Comparison of ENCODE assay signal across 1 cellular context in the genomic region with DNA sequence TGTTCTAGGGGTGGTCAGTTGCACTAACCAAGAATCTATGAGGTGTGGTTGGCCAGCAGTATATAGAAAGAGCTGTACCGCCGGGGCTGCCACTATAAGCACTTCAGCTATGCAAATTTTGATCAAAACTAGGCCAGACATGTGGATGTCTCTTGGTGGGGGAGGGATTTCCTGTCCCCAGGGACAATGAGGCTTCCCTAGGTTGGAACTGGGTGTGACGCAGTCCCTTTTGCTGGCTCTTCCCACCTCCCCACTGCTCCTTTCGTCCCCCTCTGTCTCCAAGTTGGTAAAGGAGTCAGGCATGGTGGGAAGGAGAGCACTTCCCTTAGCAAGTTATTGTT.
TF ChIP-seq lines count a peak whose summit lies in the region.

No MANE protein-coding gene starts in this region.

TF ChIP-seq in K562, 482 proteins besides CTCF, POLR2A, EP300 and RAD21 (continued from another document):
- TF ChIP-seq DMBX1 (CRISPR knock-in tag; IDR thresholded peaks at IDR 0.05; ENCODE audit: borderline replicate concordance) (no peak), HEY1 (CRISPR knock-in tag; IDR thresholded peaks at IDR 0.05; ENCODE audit: borderline replicate concordance) (no peak), GATAD2B (IDR thresholded peaks at IDR 0.05; ENCODE audit: borderline replicate concordance) (no peak), SIN3B (IDR thresholded peaks at IDR 0.05; ENCODE audit: low read depth) (0 out of 2 replicates have a peak, but pooled peaks have one; percentile 15), CBX3 (IDR thresholded peaks at IDR 0.05; ENCODE audit: borderline replicate concordance in 1 of 2, low read length in 2 of 2) (no peak), HDAC1 (IDR thresholded peaks at IDR 0.05) (no peak), PHTF2 (CRISPR knock-in tag; IDR thresholded peaks at IDR 0.05) (no peak), YY1 (IDR thresholded peaks at IDR 0.05; ENCODE audit: borderline replicate concordance in 1 of 3, control insufficient read depth in 1 of 3, extremely low read depth in 1 of 3, insufficient read depth in 3 of 3, insufficient read length in 1 of 3, insufficient replicate concordance in 2 of 3, low read depth in 1 of 3, low read length in 2 of 3) (no peak), EWSR1 (IDR thresholded peaks at IDR 0.05; ENCODE audit: borderline replicate concordance, low read depth, partially characterized antibody) (no peak), KLF16 (IDR thresholded peaks at IDR 0.05) (no peak), NCOA1 (IDR thresholded peaks at IDR 0.05; ENCODE audit: low read depth) (no peak), NFE2L1 (tag; IDR thresholded peaks at IDR 0.05; ENCODE audit: borderline replicate concordance, low read depth) (no peak), RBBP5 (IDR thresholded peaks at IDR 0.05; ENCODE audit: borderline replicate concordance, insufficient read depth, low read length, poor library complexity, severe bottlenecking) (peak; percentile 6), LCOR (CRISPR knock-in tag; IDR thresholded peaks at IDR 0.05) (no peak), BMI1 (IDR thresholded peaks at IDR 0.05; ENCODE audit: low read length) (no peak), DNMT1 (IDR thresholded peaks at IDR 0.05) (no peak), MYNN (IDR thresholded peaks at IDR 0.05) (no peak), MYNN (CRISPR knock-in tag; IDR thresholded peaks at IDR 0.05) (no peak), TCF7L2 (IDR thresholded peaks at IDR 0.05; ENCODE audit: low read depth, low read length) (no peak), ETV5 (CRISPR knock-in tag; IDR thresholded peaks at IDR 0.05; ENCODE audit: low read depth) (no peak), TBP (optimal IDR thresholded peaks at IDR 0.05; ENCODE audit: low read depth, low read length) (peak; percentile 14), ZNF41 (CRISPR knock-in tag; conservative IDR thresholded peaks at IDR 0.05) (no peak), ARNT (IDR thresholded peaks at IDR 0.05) (no peak), ZKSCAN3 (CRISPR knock-in tag; IDR thresholded peaks at IDR 0.05) (no peak), IRF2 (CRISPR knock-in tag; IDR thresholded peaks at IDR 0.05) (no peak), NCOR1 (IDR thresholded peaks at IDR 0.05) (no peak), ZNF668 (CRISPR knock-in tag; IDR thresholded peaks at IDR 0.05) (no peak), ZNF133 (CRISPR knock-in tag; IDR thresholded peaks at IDR 0.05) (no peak), LEF1 (IDR thresholded peaks at IDR 0.05) (no peak)
- TF ChIP-seq, protein P1, sequence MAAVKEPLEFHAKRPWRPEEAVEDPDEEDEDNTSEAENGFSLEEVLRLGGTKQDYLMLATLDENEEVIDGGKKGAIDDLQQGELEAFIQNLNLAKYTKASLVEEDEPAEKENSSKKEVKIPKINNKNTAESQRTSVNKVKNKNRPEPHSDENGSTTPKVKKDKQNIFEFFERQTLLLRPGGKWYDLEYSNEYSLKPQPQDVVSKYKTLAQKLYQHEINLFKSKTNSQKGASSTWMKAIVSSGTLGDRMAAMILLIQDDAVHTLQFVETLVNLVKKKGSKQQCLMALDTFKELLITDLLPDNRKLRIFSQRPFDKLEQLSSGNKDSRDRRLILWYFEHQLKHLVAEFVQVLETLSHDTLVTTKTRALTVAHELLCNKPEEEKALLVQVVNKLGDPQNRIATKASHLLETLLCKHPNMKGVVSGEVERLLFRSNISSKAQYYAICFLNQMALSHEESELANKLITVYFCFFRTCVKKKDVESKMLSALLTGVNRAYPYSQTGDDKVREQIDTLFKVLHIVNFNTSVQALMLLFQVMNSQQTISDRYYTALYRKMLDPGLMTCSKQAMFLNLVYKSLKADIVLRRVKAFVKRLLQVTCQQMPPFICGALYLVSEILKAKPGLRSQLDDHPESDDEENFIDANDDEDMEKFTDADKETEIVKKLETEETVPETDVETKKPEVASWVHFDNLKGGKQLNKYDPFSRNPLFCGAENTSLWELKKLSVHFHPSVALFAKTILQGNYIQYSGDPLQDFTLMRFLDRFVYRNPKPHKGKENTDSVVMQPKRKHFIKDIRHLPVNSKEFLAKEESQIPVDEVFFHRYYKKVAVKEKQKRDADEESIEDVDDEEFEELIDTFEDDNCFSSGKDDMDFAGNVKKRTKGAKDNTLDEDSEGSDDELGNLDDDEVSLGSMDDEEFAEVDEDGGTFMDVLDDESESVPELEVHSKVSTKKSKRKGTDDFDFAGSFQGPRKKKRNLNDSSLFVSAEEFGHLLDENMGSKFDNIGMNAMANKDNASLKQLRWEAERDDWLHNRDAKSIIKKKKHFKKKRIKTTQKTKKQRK (IDR thresholded peaks at IDR 0.05; ENCODE audit: borderline replicate concordance, low read depth, low read length): no peak
- TF ChIP-seq, protein P2, sequence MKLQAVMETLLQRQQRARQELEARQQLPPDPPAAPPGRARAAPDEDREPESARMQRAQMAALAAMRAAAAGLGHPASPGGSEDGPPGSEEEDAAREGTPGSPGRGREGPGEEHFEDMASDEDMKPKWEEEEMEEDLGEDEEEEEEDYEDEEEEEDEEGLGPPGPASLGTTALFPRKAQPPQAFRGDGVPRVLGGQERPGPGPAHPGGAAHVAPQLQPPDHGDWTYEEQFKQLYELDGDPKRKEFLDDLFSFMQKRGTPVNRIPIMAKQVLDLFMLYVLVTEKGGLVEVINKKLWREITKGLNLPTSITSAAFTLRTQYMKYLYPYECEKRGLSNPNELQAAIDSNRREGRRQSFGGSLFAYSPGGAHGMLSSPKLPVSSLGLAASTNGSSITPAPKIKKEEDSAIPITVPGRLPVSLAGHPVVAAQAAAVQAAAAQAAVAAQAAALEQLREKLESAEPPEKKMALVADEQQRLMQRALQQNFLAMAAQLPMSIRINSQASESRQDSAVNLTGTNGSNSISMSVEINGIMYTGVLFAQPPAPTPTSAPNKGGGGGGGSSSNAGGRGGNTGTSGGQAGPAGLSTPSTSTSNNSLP (IDR thresholded peaks at IDR 0.05; ENCODE audit: borderline replicate concordance, low read depth, low read length): no peak
- TF ChIP-seq, protein P3, sequence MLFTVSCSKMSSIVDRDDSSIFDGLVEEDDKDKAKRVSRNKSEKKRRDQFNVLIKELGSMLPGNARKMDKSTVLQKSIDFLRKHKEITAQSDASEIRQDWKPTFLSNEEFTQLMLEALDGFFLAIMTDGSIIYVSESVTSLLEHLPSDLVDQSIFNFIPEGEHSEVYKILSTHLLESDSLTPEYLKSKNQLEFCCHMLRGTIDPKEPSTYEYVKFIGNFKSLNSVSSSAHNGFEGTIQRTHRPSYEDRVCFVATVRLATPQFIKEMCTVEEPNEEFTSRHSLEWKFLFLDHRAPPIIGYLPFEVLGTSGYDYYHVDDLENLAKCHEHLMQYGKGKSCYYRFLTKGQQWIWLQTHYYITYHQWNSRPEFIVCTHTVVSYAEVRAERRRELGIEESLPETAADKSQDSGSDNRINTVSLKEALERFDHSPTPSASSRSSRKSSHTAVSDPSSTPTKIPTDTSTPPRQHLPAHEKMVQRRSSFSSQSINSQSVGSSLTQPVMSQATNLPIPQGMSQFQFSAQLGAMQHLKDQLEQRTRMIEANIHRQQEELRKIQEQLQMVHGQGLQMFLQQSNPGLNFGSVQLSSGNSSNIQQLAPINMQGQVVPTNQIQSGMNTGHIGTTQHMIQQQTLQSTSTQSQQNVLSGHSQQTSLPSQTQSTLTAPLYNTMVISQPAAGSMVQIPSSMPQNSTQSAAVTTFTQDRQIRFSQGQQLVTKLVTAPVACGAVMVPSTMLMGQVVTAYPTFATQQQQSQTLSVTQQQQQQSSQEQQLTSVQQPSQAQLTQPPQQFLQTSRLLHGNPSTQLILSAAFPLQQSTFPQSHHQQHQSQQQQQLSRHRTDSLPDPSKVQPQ (CRISPR knock-in tag; IDR thresholded peaks at IDR 0.05; ENCODE audit: borderline replicate concordance): no peak
- TF ChIP-seq, protein P4, sequence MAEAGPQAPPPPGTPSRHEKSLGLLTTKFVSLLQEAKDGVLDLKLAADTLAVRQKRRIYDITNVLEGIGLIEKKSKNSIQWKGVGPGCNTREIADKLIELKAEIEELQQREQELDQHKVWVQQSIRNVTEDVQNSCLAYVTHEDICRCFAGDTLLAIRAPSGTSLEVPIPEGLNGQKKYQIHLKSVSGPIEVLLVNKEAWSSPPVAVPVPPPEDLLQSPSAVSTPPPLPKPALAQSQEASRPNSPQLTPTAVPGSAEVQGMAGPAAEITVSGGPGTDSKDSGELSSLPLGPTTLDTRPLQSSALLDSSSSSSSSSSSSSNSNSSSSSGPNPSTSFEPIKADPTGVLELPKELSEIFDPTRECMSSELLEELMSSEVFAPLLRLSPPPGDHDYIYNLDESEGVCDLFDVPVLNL (CRISPR knock-in tag; IDR thresholded peaks at IDR 0.05; ENCODE audit: low read depth): 0 out of 2 replicates have a peak, but pooled peaks have one; percentile 19
- TF ChIP-seq, protein P5, sequence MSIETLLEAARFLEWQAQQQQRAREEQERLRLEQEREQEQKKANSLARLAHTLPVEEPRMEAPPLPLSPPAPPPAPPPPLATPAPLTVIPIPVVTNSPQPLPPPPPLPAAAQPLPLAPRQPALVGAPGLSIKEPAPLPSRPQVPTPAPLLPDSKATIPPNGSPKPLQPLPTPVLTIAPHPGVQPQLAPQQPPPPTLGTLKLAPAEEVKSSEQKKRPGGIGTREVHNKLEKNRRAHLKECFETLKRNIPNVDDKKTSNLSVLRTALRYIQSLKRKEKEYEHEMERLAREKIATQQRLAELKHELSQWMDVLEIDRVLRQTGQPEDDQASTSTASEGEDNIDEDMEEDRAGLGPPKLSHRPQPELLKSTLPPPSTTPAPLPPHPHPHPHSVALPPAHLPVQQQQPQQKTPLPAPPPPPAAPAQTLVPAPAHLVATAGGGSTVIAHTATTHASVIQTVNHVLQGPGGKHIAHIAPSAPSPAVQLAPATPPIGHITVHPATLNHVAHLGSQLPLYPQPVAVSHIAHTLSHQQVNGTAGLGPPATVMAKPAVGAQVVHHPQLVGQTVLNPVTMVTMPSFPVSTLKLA (conservative IDR thresholded peaks at IDR 0.05): 0 out of 4 replicates have a peak, but pooled peaks of 1 of the 2 experiments have one; percentile 15
- TF ChIP-seq, protein P6, sequence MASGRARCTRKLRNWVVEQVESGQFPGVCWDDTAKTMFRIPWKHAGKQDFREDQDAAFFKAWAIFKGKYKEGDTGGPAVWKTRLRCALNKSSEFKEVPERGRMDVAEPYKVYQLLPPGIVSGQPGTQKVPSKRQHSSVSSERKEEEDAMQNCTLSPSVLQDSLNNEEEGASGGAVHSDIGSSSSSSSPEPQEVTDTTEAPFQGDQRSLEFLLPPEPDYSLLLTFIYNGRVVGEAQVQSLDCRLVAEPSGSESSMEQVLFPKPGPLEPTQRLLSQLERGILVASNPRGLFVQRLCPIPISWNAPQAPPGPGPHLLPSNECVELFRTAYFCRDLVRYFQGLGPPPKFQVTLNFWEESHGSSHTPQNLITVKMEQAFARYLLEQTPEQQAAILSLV (tag; IDR thresholded peaks at IDR 0.05): no peak
- TF ChIP-seq, protein P7, sequence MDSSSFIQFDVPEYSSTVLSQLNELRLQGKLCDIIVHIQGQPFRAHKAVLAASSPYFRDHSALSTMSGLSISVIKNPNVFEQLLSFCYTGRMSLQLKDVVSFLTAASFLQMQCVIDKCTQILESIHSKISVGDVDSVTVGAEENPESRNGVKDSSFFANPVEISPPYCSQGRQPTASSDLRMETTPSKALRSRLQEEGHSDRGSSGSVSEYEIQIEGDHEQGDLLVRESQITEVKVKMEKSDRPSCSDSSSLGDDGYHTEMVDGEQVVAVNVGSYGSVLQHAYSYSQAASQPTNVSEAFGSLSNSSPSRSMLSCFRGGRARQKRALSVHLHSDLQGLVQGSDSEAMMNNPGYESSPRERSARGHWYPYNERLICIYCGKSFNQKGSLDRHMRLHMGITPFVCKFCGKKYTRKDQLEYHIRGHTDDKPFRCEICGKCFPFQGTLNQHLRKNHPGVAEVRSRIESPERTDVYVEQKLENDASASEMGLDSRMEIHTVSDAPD (CRISPR knock-in tag; IDR thresholded peaks at IDR 0.05): no peak
TF ChIP-seq in K562: peak in this region for 5.
